Comparison of ENCODE assay signal across 9 cellular contexts in the genomic region with DNA sequence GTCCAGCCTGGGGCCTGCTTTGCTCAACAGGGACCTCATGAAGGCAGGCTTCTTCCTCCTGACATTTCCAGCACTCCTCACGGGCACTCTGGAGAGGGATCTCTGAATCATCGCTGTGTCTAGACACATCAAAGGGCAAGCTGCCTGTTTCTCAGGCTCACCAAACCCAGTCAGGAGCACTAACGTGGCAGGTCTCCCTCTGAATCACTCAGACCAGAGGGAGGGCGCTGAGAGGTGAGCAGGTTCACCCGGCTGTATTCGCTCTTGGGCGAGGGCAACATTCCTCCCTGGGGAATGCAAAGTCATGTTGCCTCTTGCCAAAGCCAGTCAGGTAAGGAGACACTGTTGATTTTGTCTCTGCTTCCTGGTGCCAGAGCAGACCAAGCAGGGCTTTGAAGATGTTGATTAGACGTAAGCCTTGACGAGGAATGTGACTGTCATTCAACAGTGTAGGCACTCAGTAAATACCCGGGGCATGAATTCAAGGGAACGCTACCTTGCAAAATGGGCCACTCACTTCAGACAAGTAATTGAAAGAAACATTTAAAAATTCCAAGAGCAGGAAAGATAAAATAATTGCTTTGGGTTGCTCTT. TPM values are rescaled to one million over a fixed set of nuclear protein-coding genes. Genes with fewer than 3 reads are reported as not detected.
DNase-seq lines count a peak whose midpoint lies in the region; ATAC-seq and TF ChIP-seq lines count a peak whose summit lies in the region.
"Had no signal": no experiment of that assay in that cellular context is flagged by ENCODE, and none has a peak within 500 bp of the region (broad histone marks: within the 10 kb centered on the region; RNA-seq: fewer than 3 reads in every experiment).

No MANE protein-coding gene starts in this region.

- no TSS peak for BruUV-seq in MCF 10A (replicated peaks; lab: Mats Ljungman, UMichigan)

- H3K36me3 Mint-ChIP-seq in MCF 10A (ENCODE audit: insufficient read depth, unreplicated experiment): no peaks in the 10 kb centered on the region

- peak; percentile 52 for DNase-seq in AG08396 (ENCODE audit: low spot score)
- DNase-seq in MCF 10A (ENCODE audit: unreplicated experiment): peak; percentile 99
- peak; percentile 80 for DNase-seq in lower lobe of right lung
- DNase-seq in GM20000 (ENCODE audit: low spot score): no peak

- peaks cover 37% of the 10 kb centered on the region for H3K4me1 Mint-ChIP-seq in MCF 10A (ENCODE audit: insufficient read depth, unreplicated experiment)

- no peaks in the 10 kb centered on the region for H3K27me3 Mint-ChIP-seq in MCF 10A (ENCODE audit: insufficient read depth, unreplicated experiment)

- WGBS in HUES64: 28% methylated on average over 11 of the region's 11 CpGs

- H3K27me3 ChIP-seq in HUES64 (ENCODE audit: insufficient read depth, low read length) (no peaks in the 10 kb centered on the region), lower lobe of right lung (ENCODE audit: low read depth) (no peaks in the 10 kb centered on the region)

- no peaks in the 10 kb centered on the region for H3K9me3 ChIP-seq in HUES64 (ENCODE audit: insufficient read depth, low read depth, low read length)
- H3K9me3 ChIP-seq in lower lobe of right lung: no peaks in the 10 kb centered on the region

- H3K4me3 ChIP-seq in HUES64 (ENCODE audit: low read length) (no peak overlapping the region), lower lobe of right lung (no peak overlapping the region)

- POLR2A ChIA-PET in MCF 10A (lab: Yijun Ruan, JAX): interaction anchor here (0.9 to 5.0 kb wide), 17 partner anchors 9 to 529 kb away, joined by 3 to 52 read pairs (median 4); no protein-coding TSS in a partner anchor

- intact Hi-C loops in MCF 10A (cut with micrococcal nuclease) (loop anchor here (1.0 to 5.0 kb wide), 2 partner anchors 9 to 44 kb away; no protein-coding TSS in a partner anchor), lower lobe of right lung (cut with DNase I) (no loop called here)

- CTCF ChIA-PET in MCF 10A (lab: Yijun Ruan, JAX): interaction anchor here (0.8 to 7.9 kb wide), 12 partner anchors 9 to 541 kb away, joined by 3 to 66 read pairs (median 4); no protein-coding TSS in a partner anchor

- peak overlapping the region; percentile 96 for H3K27ac Mint-ChIP-seq in MCF 10A (ENCODE audit: low read depth, unreplicated experiment)

- H3K4me1 ChIP-seq in HUES64 (ENCODE audit: insufficient read depth, low read length) (peaks cover 22% of the 10 kb centered on the region), lower lobe of right lung (no peaks in the 10 kb centered on the region)

- peak; percentile 98 for ATAC-seq in lower lobe of right lung
- ATAC-seq in HG02870 (IDR thresholded peaks at IDR 0.05; ENCODE audit: unreplicated experiment): no peak
- ATAC-seq in GM18498 (IDR thresholded peaks at IDR 0.05; ENCODE audit: unreplicated experiment): no peak
- ATAC-seq in HG02852 (IDR thresholded peaks at IDR 0.05; ENCODE audit: unreplicated experiment): no peak

- H3K27ac ChIP-seq in HUES64 (ENCODE audit: low read depth, low read length) (peak overlapping the region; percentile 47), lower lobe of right lung (peak overlapping the region; percentile 61)

- no peaks in the 10 kb centered on the region for H3K9me3 Mint-ChIP-seq in MCF 10A (ENCODE audit: unreplicated experiment)

- no peaks in the 10 kb centered on the region for H3K36me3 ChIP-seq in HUES64 (ENCODE audit: insufficient read depth, low read length)
- H3K36me3 ChIP-seq in lower lobe of right lung: no peaks in the 10 kb centered on the region

- peak overlapping the region; percentile 45 for H3K4me3 Mint-ChIP-seq in MCF 10A (ENCODE audit: unreplicated experiment)

- peak overlapping the region; percentile 13; the same call in 1 of the 2 replicates for H3K9ac ChIP-seq in HUES64 (ENCODE audit: low read depth, low read length)

- TF ChIP-seq CTCF in MCF 10A (IDR thresholded peaks at IDR 0.05; ENCODE audit: unreplicated experiment) (no peak), lower lobe of right lung (IDR thresholded peaks at IDR 0.05) (no peak), GM20000 (IDR thresholded peaks at IDR 0.05; ENCODE audit: extremely low read depth, missing control alignments) (no peak)

RNA-seq across cellular contexts. Expression of gene CYP24A1, which starts 50.1 kb away (rescaled TPM):
- not detected for polyA plus RNA-seq in HUES64 (2013, experiment 1 of 2)
- not detected for polyA plus RNA-seq in HUES64 (2013, experiment 2 of 2)
- total RNA-seq in MCF 10A (2022) (0.28 and 0.34 TPM in 2 replicates), lower lobe of right lung (0.21 TPM)
- total RNA-seq: glomerular endothelial cell had no signal

RNA-seq across cellular contexts. Expression of gene BCAS1, which starts 53.3 kb away (rescaled TPM):
- not detected for polyA plus RNA-seq in HUES64 (2013, experiment 1 of 2)
- polyA plus RNA-seq in HUES64 (2013, experiment 2 of 2): not detected
- not detected in 2 replicates for total RNA-seq in MCF 10A (2022)
- total RNA-seq in lower lobe of right lung: 2.8 TPM
- total RNA-seq: glomerular endothelial cell had no signal

Comparison
In these comparisons a context has a peak if more than half of its experiments do, and no peak if none do; other contexts are left out.
1. ATAC-seq: peak in lower lobe of right lung (2 of 2); none in HG02870 (single experiment), GM18498 (single experiment) and HG02852 (single experiment).